In the genomic region with DNA sequence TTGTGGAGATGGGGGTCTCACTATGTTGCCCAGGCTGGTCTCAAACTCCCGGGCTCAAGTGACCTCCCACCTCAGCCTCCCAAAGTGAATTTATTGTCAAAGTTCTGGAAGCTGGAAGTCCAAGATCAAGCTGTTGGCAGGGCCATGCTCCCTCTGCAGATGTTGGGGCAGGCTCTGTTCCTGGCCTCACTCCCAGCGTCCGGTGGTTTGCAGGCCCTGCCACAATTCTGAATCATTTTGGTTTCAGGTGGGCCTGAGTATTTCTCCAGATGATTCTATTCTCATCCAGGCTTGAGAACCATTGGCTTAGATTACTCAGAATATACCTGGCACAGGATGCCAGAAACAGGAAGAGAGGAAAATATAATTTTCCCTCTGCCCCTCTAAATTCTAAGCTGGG, we compare ENCODE assay signal across 19 cellular contexts.
DNase-seq lines count a peak whose midpoint lies in the region; ATAC-seq, FAIRE-seq and TF ChIP-seq lines count a peak whose summit lies in the region.
"Had no signal": no experiment of that assay in that cellular context is flagged by ENCODE, and none has a peak within 500 bp of the region (broad histone marks: within the 10 kb centered on the region; RNA-seq: fewer than 3 reads in every experiment).

No MANE protein-coding gene starts in this region.

- no peak for FAIRE-seq in astrocyte (lab: Jason Lieb, UNC)
- FAIRE-seq: A549, K562 had no signal

- no peaks in the 10 kb centered on the region for H3K9me3 ChIP-seq in astrocyte (ENCODE audit: insufficient read depth, low read depth, low read length)
- H3K9me3 ChIP-seq: SJCRH30 had no signal

- H3K27ac ChIP-seq in astrocyte (ENCODE audit: low read depth, low read length): no peak overlapping the region
- H3K27ac ChIP-seq: A549, SJCRH30 had no signal

- no peaks in the 10 kb centered on the region for H3K79me2 ChIP-seq in astrocyte (ENCODE audit: insufficient read depth, low read length)

- H3K27me3 ChIP-seq in astrocyte (ENCODE audit: insufficient read depth, low read length): no peaks in the 10 kb centered on the region
- H3K27me3 ChIP-seq: SJCRH30 had no signal

- no peak for ATAC-seq in activated T-cell treated with anti-CD3 and anti-CD28 coated beads, Interleukin-2, amount 50 U/mL, for 4 hours
- ATAC-seq in HG02852 (IDR thresholded peaks at IDR 0.05; ENCODE audit: unreplicated experiment): no peak
- ATAC-seq: A549, HCT116, K562 had no signal

- TF ChIP-seq CTCF in AG10803 (conservative IDR thresholded peaks at IDR 0.05; ENCODE audit: low read length) (no peak), astrocyte (IDR thresholded peaks at IDR 0.05; ENCODE audit: insufficient read depth, low read depth, low read length) (no peak)

- no peak overlapping the region for H3K9ac ChIP-seq in astrocyte (ENCODE audit: low read length)

- no peak overlapping the region for H3K27ac Mint-ChIP-seq in astrocyte (ENCODE audit: unreplicated experiment)

- no peaks in the 10 kb centered on the region for H3K27me3 Mint-ChIP-seq in astrocyte (ENCODE audit: low read depth, unreplicated experiment)
- H3K27me3 Mint-ChIP-seq in activated T-cell treated with anti-CD3 and anti-CD28 coated beads, Interleukin-2, amount 50 U/mL, for 4 hours (ENCODE audit: low read depth): no peaks in the 10 kb centered on the region

- H3K9me3 Mint-ChIP-seq in astrocyte (ENCODE audit: unreplicated experiment): peaks cover 10% of the 10 kb centered on the region
- H3K9me3 Mint-ChIP-seq in activated T-cell treated with anti-CD3 and anti-CD28 coated beads, Interleukin-2, amount 50 U/mL, for 4 hours: peaks cover 9% of the 10 kb centered on the region

- peak; percentile 75 for DNase-seq in AG10803 (ENCODE audit: low read depth)
- DNase-seq in HT1080 (ENCODE audit: low read depth): peak; percentile 70
- peak; percentile 73 for DNase-seq in astrocyte (ENCODE audit: low read depth)
- DNase-seq in glomerular visceral epithelial cell (ENCODE audit: extremely low spot score): peak; percentile 42
- no peak for DNase-seq in NCI-H2081 (lab: John Stamatoyannopoulos, UW)
- no peak for DNase-seq in activated T-cell treated with anti-CD3 and anti-CD28 coated beads, Interleukin-2, amount 50 U/mL, for 4 hours
- no peak for DNase-seq in DMS79 treated with DMSO at 0.1 percent for 48 hours (lab: John Stamatoyannopoulos, UW)
- DNase-seq: AML-193; DMS53; NCI-H1048; NCI-H146; NCI-H226; NCI-H526; NK-92 treated with Interleukin-12 subunit alpha and Interleukin-12 subunit beta, amount 100 ng/mL, for 24 hours; SJCRH30 had no signal

- no peak overlapping the region for H3K4me2 ChIP-seq in astrocyte (ENCODE audit: low read length)
- H3K4me2 ChIP-seq: A549 had no signal

- peaks cover 10% of the 10 kb centered on the region for H3K4me1 Mint-ChIP-seq in astrocyte (ENCODE audit: low read depth, unreplicated experiment)
- no peaks in the 10 kb centered on the region for H3K4me1 Mint-ChIP-seq in activated T-cell treated with anti-CD3 and anti-CD28 coated beads, Interleukin-2, amount 50 U/mL, for 4 hours (ENCODE audit: low read depth)

- no peak overlapping the region for H3K4me3 ChIP-seq in AG10803 (ENCODE audit: low read length)
- no peak overlapping the region for H3K4me3 ChIP-seq in astrocyte (ENCODE audit: insufficient read depth, low read depth, low read length)
- H3K4me3 ChIP-seq: A549, K562, SJCRH30 had no signal

- H3K36me3 ChIP-seq in astrocyte (ENCODE audit: insufficient read depth, low read length): no peaks in the 10 kb centered on the region
- H3K36me3 ChIP-seq: SJCRH30 had no signal

- H3K4me1 ChIP-seq in astrocyte (ENCODE audit: insufficient read depth, low read length): no peaks in the 10 kb centered on the region
- H3K4me1 ChIP-seq: A549, SJCRH30 had no signal

- H3K4me3 Mint-ChIP-seq in astrocyte (ENCODE audit: unreplicated experiment): no peak overlapping the region
- H3K4me3 Mint-ChIP-seq in activated T-cell treated with anti-CD3 and anti-CD28 coated beads, Interleukin-2, amount 50 U/mL, for 4 hours: no peak overlapping the region

- no peak overlapping the region for H2AFZ ChIP-seq in astrocyte (ENCODE audit: low read depth, low read length)

- no peaks in the 10 kb centered on the region for H3K36me3 Mint-ChIP-seq in astrocyte (ENCODE audit: low read depth, unreplicated experiment)
- no peaks in the 10 kb centered on the region for H3K36me3 Mint-ChIP-seq in activated T-cell treated with anti-CD3 and anti-CD28 coated beads, Interleukin-2, amount 50 U/mL, for 4 hours (ENCODE audit: insufficient read depth)

- H4K20me1 ChIP-seq in astrocyte (ENCODE audit: insufficient read depth, low read length): no peaks in the 10 kb centered on the region

Comparison
In these comparisons a context has a peak if more than half of its experiments do, and no peak if none do; other contexts are left out.
1. DNase-seq: peak in AG10803 (single experiment), HT1080 (single experiment), astrocyte (single experiment) and glomerular visceral epithelial cell (single experiment); none in NCI-H2081 (0 of 2), activated T-cell treated with anti-CD3 and anti-CD28 coated beads, Interleukin-2, amount 50 U/mL, for 4 hours (single experiment) and DMS79 treated with DMSO at 0.1 percent for 48 hours (single experiment).